24 cellular contexts compared by ENCODE assay signal in genomic region chr19:29515706-29516357, GRCh38. TPM values are rescaled to one million over a fixed set of nuclear protein-coding genes. Genes with fewer than 3 reads are reported as not detected.
"Had no signal": no experiment of that assay in that cellular context is flagged by ENCODE, and none has a peak within 500 bp of the region (broad histone marks: within the 10 kb centered on the region; RNA-seq: fewer than 3 reads in every experiment).

No MANE protein-coding gene starts in this region.

- H3K4me3 Mint-ChIP-seq: immature natural killer cell; naive thymus-derived CD8-positive, alpha-beta T cell; stimulated activated naive B cell treated with anti-CD40 and anti-IgM and Interleukin-4, amounts not matched to agents 10 μg/mL and 1 μg/mL and 100 μg/mL, for 72 hours; stimulated activated naive CD8-positive, alpha-beta T cell treated with anti-CD3 and anti-CD28 coated beads, Interleukin-15, amount 100 ng/mL, for 72 hours had no signal

- H3K27me3 ChIP-seq: colonic mucosa, ovary, testis had no signal

- H3K27ac ChIP-seq: colonic mucosa, esophagus squamous epithelium, gastroesophageal sphincter, ovary, testis, tibial nerve had no signal

- H3K4me3 ChIP-seq: colonic mucosa, esophagus squamous epithelium, gastroesophageal sphincter, mucosa of descending colon, ovary, testis, tibial nerve had no signal

- H3K4me1 Mint-ChIP-seq: immature natural killer cell; naive thymus-derived CD8-positive, alpha-beta T cell; stimulated activated naive B cell treated with anti-CD40 and anti-IgM and Interleukin-4, amounts not matched to agents 10 μg/mL and 1 μg/mL and 100 μg/mL, for 72 hours; stimulated activated naive CD8-positive, alpha-beta T cell treated with anti-CD3 and anti-CD28 coated beads, Interleukin-15, amount 100 ng/mL, for 72 hours had no signal

- H3K36me3 ChIP-seq: colonic mucosa, esophagus squamous epithelium, gastroesophageal sphincter, ovary, tibial nerve had no signal

- ATAC-seq: gastroesophageal sphincter, left cardiac atrium, sciatic nerve had no signal

- DNase-seq: colonic mucosa; dermis blood vessel endothelial cell; esophagus squamous epithelium; foreskin fibroblast; immature natural killer cell; left cardiac atrium; stimulated activated CD4-positive, alpha-beta T cell treated with anti-CD3 and anti-CD28 coated beads, Interleukin-2, amount 100 ng/mL, for 24 hours; stimulated activated CD4-positive, alpha-beta T cell treated with anti-CD3 and anti-CD28 coated beads, Interleukin-4, amount 100 ng/mL, for 4 hours; stimulated activated naive B cell treated with anti-CD40 and anti-IgM and Interleukin-4, amounts not matched to agents 10 μg/mL and 1 μg/mL and 100 μg/mL, for 72 hours; stimulated activated naive CD8-positive, alpha-beta T cell treated with anti-CD3 and anti-CD28 coated beads, Interleukin-15, amount 100 ng/mL, for 72 hours; testis had no signal

- H3K9me3 ChIP-seq: colonic mucosa, esophagus squamous epithelium, gastroesophageal sphincter, mucosa of descending colon, ovary, testis had no signal

- H3K36me3 Mint-ChIP-seq: immature natural killer cell had no signal

- H3K27ac Mint-ChIP-seq: immature natural killer cell; naive thymus-derived CD8-positive, alpha-beta T cell; progenitor cell of endocrine pancreas; stimulated activated naive B cell treated with anti-CD40 and anti-IgM and Interleukin-4, amounts not matched to agents 10 μg/mL and 1 μg/mL and 100 μg/mL, for 72 hours had no signal

- H3K4me1 ChIP-seq: colonic mucosa, esophagus squamous epithelium, gastroesophageal sphincter, testis, tibial nerve had no signal

- H3K9me3 Mint-ChIP-seq: immature natural killer cell; naive thymus-derived CD8-positive, alpha-beta T cell; stimulated activated naive CD8-positive, alpha-beta T cell treated with anti-CD3 and anti-CD28 coated beads, Interleukin-15, amount 100 ng/mL, for 72 hours had no signal

RNA-seq across cellular contexts. Expression of gene VSTM2B, which starts 10.0 kb away (rescaled TPM):
- total RNA-seq: colonic mucosa; dermis blood vessel endothelial cell; epithelial cell of proximal tubule; esophagus squamous epithelium; left cardiac atrium; liver; naive thymus-derived CD8-positive, alpha-beta T cell; progenitor cell of endocrine pancreas; sciatic nerve; skeletal muscle tissue; subcutaneous adipose tissue; tibial nerve; ureter had no signal
- polyA plus RNA-seq: keratinocyte, liver, ovary had no signal
